In the genomic region with DNA sequence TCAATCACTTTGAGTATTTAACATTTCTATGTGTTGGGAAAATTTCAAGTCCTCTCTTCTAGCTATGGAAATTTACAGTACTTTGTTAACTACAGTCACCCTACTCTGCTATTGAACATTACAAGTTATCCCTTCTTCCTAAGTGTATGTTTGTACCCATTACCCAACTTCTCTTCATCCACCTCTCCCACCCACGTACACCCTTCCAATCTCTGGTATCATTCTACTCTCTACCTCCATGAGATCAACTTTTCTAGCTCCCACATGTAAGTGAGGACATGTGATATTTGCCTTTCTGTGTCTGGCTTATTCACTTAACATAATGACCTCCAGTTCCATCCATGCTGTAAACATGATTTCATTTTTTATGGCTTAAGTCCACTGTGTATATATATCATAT, we compare ENCODE assay signal across 1 cellular context.
A peak's percentile ranks its signal among the peaks of the same experiment; 100 is the strongest.
TF ChIP-seq lines count a peak whose summit lies in the region.

No MANE protein-coding gene starts in this region.

TF ChIP-seq in K562, 482 proteins besides CTCF, POLR2A, EP300 and RAD21:
- TF ChIP-seq, protein P1, sequence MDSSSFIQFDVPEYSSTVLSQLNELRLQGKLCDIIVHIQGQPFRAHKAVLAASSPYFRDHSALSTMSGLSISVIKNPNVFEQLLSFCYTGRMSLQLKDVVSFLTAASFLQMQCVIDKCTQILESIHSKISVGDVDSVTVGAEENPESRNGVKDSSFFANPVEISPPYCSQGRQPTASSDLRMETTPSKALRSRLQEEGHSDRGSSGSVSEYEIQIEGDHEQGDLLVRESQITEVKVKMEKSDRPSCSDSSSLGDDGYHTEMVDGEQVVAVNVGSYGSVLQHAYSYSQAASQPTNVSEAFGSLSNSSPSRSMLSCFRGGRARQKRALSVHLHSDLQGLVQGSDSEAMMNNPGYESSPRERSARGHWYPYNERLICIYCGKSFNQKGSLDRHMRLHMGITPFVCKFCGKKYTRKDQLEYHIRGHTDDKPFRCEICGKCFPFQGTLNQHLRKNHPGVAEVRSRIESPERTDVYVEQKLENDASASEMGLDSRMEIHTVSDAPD (CRISPR knock-in tag; IDR thresholded peaks at IDR 0.05): no peak
- no peak for TF ChIP-seq SRF (CRISPR knock-in tag; IDR thresholded peaks at IDR 0.05)
- TF ChIP-seq EGR1 (conservative IDR thresholded peaks at IDR 0.05): peak; percentile 68
